Comparison of ENCODE assay signal across 14 cellular contexts in genomic region chr17:37092041-37092440, GRCh38.
DNase-seq lines count a peak whose midpoint lies in the region; ATAC-seq lines count a peak whose summit lies in the region.
"Had no signal": no experiment of that assay in that cellular context is flagged by ENCODE, and none has a peak within 500 bp of the region (broad histone marks: within the 10 kb centered on the region; RNA-seq: fewer than 3 reads in every experiment).

No MANE protein-coding gene starts in this region.

- H3K4me3 Mint-ChIP-seq in activated CD8-positive, alpha-beta memory T cell treated with anti-CD3 and anti-CD28 coated beads, Interleukin-2, amount 10 ng/mL, durations not matched to agents 7 days and 5 days: no peak overlapping the region
- no peak overlapping the region for H3K4me3 Mint-ChIP-seq in T-helper 17 cell
- no peak overlapping the region for H3K4me3 Mint-ChIP-seq in stimulated activated effector memory CD8-positive, alpha-beta T cell treated with anti-CD3 and anti-CD28 coated beads, Interleukin-12 subunit alpha, Interleukin-12 subunit beta, amount 100 ng/mL, for 72 hours

- peak overlapping the region; percentile 22 for H3K27ac Mint-ChIP-seq in activated CD8-positive, alpha-beta memory T cell treated with anti-CD3 and anti-CD28 coated beads, Interleukin-2, amount 10 ng/mL, durations not matched to agents 7 days and 5 days
- H3K27ac Mint-ChIP-seq in T-helper 17 cell: peak overlapping the region; percentile 99
- H3K27ac Mint-ChIP-seq in stimulated activated effector memory CD8-positive, alpha-beta T cell treated with anti-CD3 and anti-CD28 coated beads, Interleukin-12 subunit alpha, Interleukin-12 subunit beta, amount 100 ng/mL, for 72 hours: no peak overlapping the region

- no peaks in the 10 kb centered on the region for H3K9me3 ChIP-seq in T-helper 17 cell (ENCODE audit: control insufficient read depth, low read length, poor library complexity, severe bottlenecking)
- H3K9me3 ChIP-seq: Caco-2, right atrium auricular region had no signal

- H3K27me3 Mint-ChIP-seq in activated CD8-positive, alpha-beta memory T cell treated with anti-CD3 and anti-CD28 coated beads, Interleukin-2, amount 10 ng/mL, durations not matched to agents 7 days and 5 days: no peaks in the 10 kb centered on the region
- H3K27me3 Mint-ChIP-seq in T-helper 17 cell: no peaks in the 10 kb centered on the region

- peaks cover 18% of the 10 kb centered on the region for H3K36me3 Mint-ChIP-seq in activated CD8-positive, alpha-beta memory T cell treated with anti-CD3 and anti-CD28 coated beads, Interleukin-2, amount 10 ng/mL, durations not matched to agents 7 days and 5 days
- peaks cover 6% of the 10 kb centered on the region for H3K36me3 Mint-ChIP-seq in T-helper 17 cell (ENCODE audit: low read depth)
- H3K36me3 Mint-ChIP-seq in stimulated activated effector memory CD8-positive, alpha-beta T cell treated with anti-CD3 and anti-CD28 coated beads, Interleukin-12 subunit alpha, Interleukin-12 subunit beta, amount 100 ng/mL, for 72 hours: peaks cover 55% of the 10 kb centered on the region

- CTCF ChIA-PET in activated CD8-positive, alpha-beta memory T cell treated with anti-CD3 and anti-CD28 coated beads, Interleukin-2, amount 10 ng/mL, durations not matched to agents 7 days and 5 days (lab: Charles Lee): interaction anchor here (0.7 to 1.3 kb wide), 2 partner anchors 10 to 490 kb away, joined by 3 to 5 read pairs; partner anchors contain the start of gene MRM1

- peak; percentile 9 for ATAC-seq in activated CD8-positive, alpha-beta memory T cell treated with anti-CD3 and anti-CD28 coated beads, Interleukin-2, amount 10 ng/mL, durations not matched to agents 7 days and 5 days
- ATAC-seq in T-helper 17 cell (no peak), GM18909 (IDR thresholded peaks at IDR 0.05; ENCODE audit: poor library complexity, unreplicated experiment) (no peak)
- ATAC-seq in stimulated activated effector memory CD8-positive, alpha-beta T cell treated with anti-CD3 and anti-CD28 coated beads, Interleukin-12 subunit alpha, Interleukin-12 subunit beta, amount 100 ng/mL, for 72 hours: peak; percentile 24

- DNase-seq in activated CD8-positive, alpha-beta memory T cell treated with anti-CD3 and anti-CD28 coated beads, Interleukin-2, amount 10 ng/mL, durations not matched to agents 7 days and 5 days: no peak
- no peak for DNase-seq in activated CD8-positive, alpha-beta memory T cell treated with anti-CD3 and anti-CD28 coated beads, Interleukin-2, amount 50 U/mL, for 4 hours
- DNase-seq in T-helper 17 cell (no peak), glomerular visceral epithelial cell (ENCODE audit: extremely low spot score) (peak; percentile 56), Kasumi-1 (lab: John Stamatoyannopoulos, UW) (no peak), NCI-H526 (lab: John Stamatoyannopoulos, UW) (no peak)
- no peak for DNase-seq in stimulated activated effector memory CD8-positive, alpha-beta T cell treated with anti-CD3 and anti-CD28 coated beads, Interleukin-12 subunit alpha, Interleukin-12 subunit beta, amount 100 ng/mL, for 72 hours (ENCODE audit: low spot score in 2 of 2)
- DNase-seq: activated gamma-delta T cell treated with Interleukin-2 at 50 U/mL for 16 hours; Caco-2; NK-92 treated with Interleukin-12 subunit alpha and Interleukin-12 subunit beta, amount 100 ng/mL, for 24 hours; SIG-M5; stimulated activated CD4-positive, alpha-beta T cell treated with anti-CD3 and anti-CD28 coated beads, Interleukin-1b, Interleukin-23, amount 100 ng/mL, for 48 hours had no signal

- H3K9me3 Mint-ChIP-seq in activated CD8-positive, alpha-beta memory T cell treated with anti-CD3 and anti-CD28 coated beads, Interleukin-2, amount 10 ng/mL, durations not matched to agents 7 days and 5 days (ENCODE audit: low read depth): no peaks in the 10 kb centered on the region
- no peaks in the 10 kb centered on the region for H3K9me3 Mint-ChIP-seq in stimulated activated effector memory CD8-positive, alpha-beta T cell treated with anti-CD3 and anti-CD28 coated beads, Interleukin-12 subunit alpha, Interleukin-12 subunit beta, amount 100 ng/mL, for 72 hours

- peaks cover 60% of the 10 kb centered on the region for H3K4me1 Mint-ChIP-seq in activated CD8-positive, alpha-beta memory T cell treated with anti-CD3 and anti-CD28 coated beads, Interleukin-2, amount 10 ng/mL, durations not matched to agents 7 days and 5 days
- H3K4me1 Mint-ChIP-seq in T-helper 17 cell: peaks cover 36% of the 10 kb centered on the region
- peaks cover 39% of the 10 kb centered on the region for H3K4me1 Mint-ChIP-seq in stimulated activated effector memory CD8-positive, alpha-beta T cell treated with anti-CD3 and anti-CD28 coated beads, Interleukin-12 subunit alpha, Interleukin-12 subunit beta, amount 100 ng/mL, for 72 hours

Comparison
In these comparisons a context has a peak if more than half of its experiments do, and no peak if none do; other contexts are left out.
1. ATAC-seq: peak in activated CD8-positive, alpha-beta memory T cell treated with anti-CD3 and anti-CD28 coated beads, Interleukin-2, amount 10 ng/mL, durations not matched to agents 7 days and 5 days (single experiment) and stimulated activated effector memory CD8-positive, alpha-beta T cell treated with anti-CD3 and anti-CD28 coated beads, Interleukin-12 subunit alpha, Interleukin-12 subunit beta, amount 100 ng/mL, for 72 hours (single experiment); none in T-helper 17 cell (single experiment) and GM18909 (single experiment).